8 cellular contexts compared by ENCODE assay signal in genomic region chr12:32679091-32679909, GRCh38. TPM values are rescaled to one million over a fixed set of nuclear protein-coding genes. Genes with fewer than 3 reads are reported as not detected.
DNase-seq lines count a peak whose midpoint lies in the region; ATAC-seq and TF ChIP-seq lines count a peak whose summit lies in the region.

Gene DNM1L, plus strand, starts transcription at chr12:32679301. Its CDS starts 63 bp downstream, at chr12:32679364.

- TF ChIP-seq CTCF in SK-N-SH (IDR thresholded peaks at IDR 0.05) (no peak), suprapubic skin (IDR thresholded peaks at IDR 0.05) (peak in 1 of 2 donors; percentile 11)

- no peaks in the 10 kb centered on the region; a peak in 2 of 4 replicates for H3K4me1 ChIP-seq in SK-N-SH (ENCODE audit: control insufficient read depth in 1 of 2, insufficient read depth in 2 of 2, low read depth in 1 of 2, low read length in 1 of 2)
- H3K4me1 ChIP-seq in suprapubic skin = peaks cover 22% of the 10 kb centered on the region

- TF ChIP-seq EP300 in SK-N-SH (IDR thresholded peaks at IDR 0.05; ENCODE audit: borderline replicate concordance in 1 of 2, low read depth in 1 of 2, low read length in 1 of 2) = no peak
- no peak for TF ChIP-seq EP300 in suprapubic skin (IDR thresholded peaks at IDR 0.05)

- H3K79me2 ChIP-seq in SK-N-SH (ENCODE audit: insufficient read depth) = peaks cover 47% of the 10 kb centered on the region

- WGBS in SK-N-SH (ENCODE audit: low lambda C conversion rate) = under 1% methylated on average over 26 of the region's 76 CpGs
- WGBS in suprapubic skin = under 1% methylated on average over 51 of the region's 76 CpGs

- H3K27ac ChIP-seq in SK-N-SH (ENCODE audit: low read depth in 2 of 2, low read length in 1 of 2) (peak within 1 kb of the TSS; percentile 87 to 92), suprapubic skin (peak within 1 kb of the TSS; percentile 94)

- DNase-seq in GM04504 (ENCODE audit: low read depth) (peak; percentile 88), NCI-H1048 (lab: John Stamatoyannopoulos, UW) (peak; percentile 90), SK-N-SH (peak; percentile 97), germinal center (ENCODE audit: low spot score) (peak; percentile 95), nucleus accumbens (lab: John Stamatoyannopoulos, UW) (peak; percentile 69 to 97 (median 93)), suprapubic skin (ENCODE audit: low spot score in 2 of 2) (peak; percentile 91 to 95)
- peak; percentile 92 for DNase-seq in activated naive CD4-positive, alpha-beta T cell treated with anti-CD3 and anti-CD28 coated beads, Interleukin-2, amount 50 U/mL, for 16 hours

- peak within 1 kb of the TSS; percentile 74 for H3K4me2 ChIP-seq in SK-N-SH

- no peaks in the 10 kb centered on the region for H3K9me2 ChIP-seq in SK-N-SH

- peaks cover 7% of the 10 kb centered on the region for H4K20me1 ChIP-seq in SK-N-SH (ENCODE audit: insufficient read depth)

- peak; percentile 12; the same call in 1 of the 2 replicates for TF ChIP-seq RAD21 in SK-N-SH (IDR thresholded peaks at IDR 0.05; ENCODE audit: low read length)

- peak within 1 kb of the TSS; percentile 69 for H3K4me3 ChIP-seq in SK-N-SH (ENCODE audit: low read depth in 2 of 2, low read length in 1 of 2)
- peak within 1 kb of the TSS; percentile 83 for H3K4me3 ChIP-seq in suprapubic skin

- H3K9me3 ChIP-seq in SK-N-SH (no peaks in the 10 kb centered on the region), suprapubic skin (no peaks in the 10 kb centered on the region)

- H2AFZ ChIP-seq in SK-N-SH (ENCODE audit: low read depth) = peak within 1 kb of the TSS; percentile 60; the same call in 1 of the 2 replicates

- H3F3A ChIP-seq in SK-N-SH (replicated peaks; ENCODE audit: insufficient read depth) = peaks cover 15% of the 10 kb centered on the region

- ATAC-seq in HG02571 (IDR thresholded peaks at IDR 0.05; ENCODE audit: unreplicated experiment) = peak; percentile 97

- H3K9ac ChIP-seq in SK-N-SH = peak within 1 kb of the TSS; percentile 82

- CTCF ChIA-PET in SK-N-SH (lab: Yijun Ruan, JAX) = interaction anchor here (1.0 to 4.2 kb wide), 3 partner anchors 23 to 223 kb away, joined by 3 to 26 read pairs (median 6); partner anchors contain the start of gene YARS2

- H3K36me3 ChIP-seq in SK-N-SH (replicated peaks in 1 of 2; ENCODE audit: control insufficient read depth in 1 of 2, insufficient read depth in 2 of 2, low read length in 1 of 2) = no peaks in the 10 kb centered on the region
- H3K36me3 ChIP-seq in suprapubic skin = no peaks in the 10 kb centered on the region

- POLR2A ChIA-PET in SK-N-SH (lab: Yijun Ruan, JAX) = interaction anchor here (0.7 to 1.6 kb wide), 5 partner anchors 10 to 203 kb away, joined by 3 to 9 read pairs (median 4); partner anchors contain the start of gene YARS2

- peak in 1 of 2 donors; percentile 63 for TF ChIP-seq POLR2A in suprapubic skin (IDR thresholded peaks at IDR 0.05)

- H3K27me3 ChIP-seq in SK-N-SH (ENCODE audit: insufficient read depth) (no peaks in the 10 kb centered on the region), suprapubic skin (no peaks in the 10 kb centered on the region)

TF ChIP-seq in SK-N-SH, 30 proteins besides CTCF, POLR2A, EP300 and RAD21 (continues in another document):
- TF ChIP-seq SMC3 (IDR thresholded peaks at IDR 0.05; ENCODE audit: low read depth, low read length) = no peak
- TF ChIP-seq RFX5 (IDR thresholded peaks at IDR 0.05; ENCODE audit: low read length) = no peak
- TF ChIP-seq MAX (IDR thresholded peaks at IDR 0.05; ENCODE audit: low read depth) = peak; percentile 25
- TF ChIP-seq PBX3 (IDR thresholded peaks at IDR 0.05) = no peak
- TF ChIP-seq NFIC (IDR thresholded peaks at IDR 0.05; ENCODE audit: borderline replicate concordance) = peak; percentile 6; the same call in 1 of the 2 replicates
- TF ChIP-seq NRF1 (IDR thresholded peaks at IDR 0.05; ENCODE audit: low read depth, low read length) = peak; percentile 90
- TF ChIP-seq POLR2AphosphoS5 (IDR thresholded peaks at IDR 0.05; ENCODE audit: low read depth, low read length) = peak; percentile 94
- TF ChIP-seq CHD2 (IDR thresholded peaks at IDR 0.05; ENCODE audit: low read length, partially characterized antibody) = peak; percentile 86
- TF ChIP-seq USF2 (IDR thresholded peaks at IDR 0.05; ENCODE audit: borderline replicate concordance, low read depth, low read length) = no peak
- peak; percentile 65 for TF ChIP-seq ELF1 (IDR thresholded peaks at IDR 0.05)
- TF ChIP-seq ZBTB33 (IDR thresholded peaks at IDR 0.05; ENCODE audit: borderline replicate concordance, low read depth) = no peak
- TF ChIP-seq SIN3A (IDR thresholded peaks at IDR 0.05; ENCODE audit: borderline replicate concordance, low read depth, low read length) = peak; percentile 30; the same call in 1 of the 2 replicates
- no peak for TF ChIP-seq TEAD4 (IDR thresholded peaks at IDR 0.05; ENCODE audit: borderline replicate concordance, insufficient read depth)
- TF ChIP-seq TAF1 (IDR thresholded peaks at IDR 0.05; ENCODE audit: borderline replicate concordance, low read depth, low read length) = peak; percentile 80
- no peak for TF ChIP-seq FOXJ3 (CRISPR knock-in tag; IDR thresholded peaks at IDR 0.05)
- no peak for TF ChIP-seq USF1 (IDR thresholded peaks at IDR 0.05; ENCODE audit: borderline replicate concordance, low read depth)
- TF ChIP-seq YY1 (IDR thresholded peaks at IDR 0.05; ENCODE audit: low read depth) = peak; percentile 78
- no peak for TF ChIP-seq JUND (IDR thresholded peaks at IDR 0.05)
- TF ChIP-seq FOSL2 (IDR thresholded peaks at IDR 0.05; ENCODE audit: borderline replicate concordance, low read depth) = no peak

RNA-seq across cellular contexts. Expression of gene DNM1L, which starts in this region (rescaled TPM):
- 26.6 and 39.5 TPM in 2 replicates for polyA plus RNA-seq in SK-N-SH (2012; rRNA removed)
- 33.4 and 38.0 TPM in 2 replicates for polyA plus RNA-seq in SK-N-SH (2012; cell fraction: cytosol; rRNA removed)
- polyA plus RNA-seq in SK-N-SH (2012; cell fraction: nucleus; rRNA removed) = 43.8 and 76.3 TPM in 2 replicates
- total RNA-seq in suprapubic skin = 10 to 100 TPM; 32.8 to 83.4 (median 35.9) TPM

Comparison
In these comparisons a context has a peak if more than half of its experiments do, and no peak if none do; other contexts are left out.
1. Peak in every context shown above with its lines: DNase-seq, ATAC-seq, H3K4me3 ChIP-seq and H3K27ac ChIP-seq.